In the genomic region with DNA sequence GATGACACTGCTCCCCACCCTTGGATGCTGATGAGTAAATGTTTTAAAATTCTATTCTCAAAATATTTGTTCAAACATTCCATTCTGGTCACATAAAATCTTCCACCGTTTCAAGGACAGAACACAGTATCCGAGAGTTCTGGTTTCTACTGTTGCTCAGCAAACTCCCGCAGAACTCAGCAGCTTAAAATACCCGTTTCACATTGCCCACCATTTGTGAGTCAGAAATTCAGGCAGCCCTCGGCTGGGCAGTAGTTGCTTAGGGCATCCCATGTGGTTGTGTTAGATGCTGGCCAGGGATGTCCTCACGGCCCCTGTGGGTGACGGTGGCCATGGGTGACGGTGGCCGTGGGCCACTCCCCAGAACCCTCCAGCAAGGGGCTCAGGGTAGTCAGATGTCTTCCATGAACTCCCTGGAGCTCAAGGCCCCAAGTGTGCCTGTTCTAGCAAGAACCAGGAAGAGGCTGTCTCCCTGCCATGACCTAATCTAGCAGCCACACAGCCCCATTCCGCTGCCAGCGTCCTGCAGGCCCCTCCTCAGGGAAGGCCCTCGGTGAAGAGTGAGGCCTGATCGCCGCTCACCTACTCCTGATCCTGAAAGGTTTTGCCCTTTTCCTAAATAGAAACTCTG, we compare ENCODE assay signal across 9 cellular contexts. TPM values are rescaled to one million over a fixed set of nuclear protein-coding genes. Genes with fewer than 3 reads are reported as not detected.
DNase-seq lines count a peak whose midpoint lies in the region; ATAC-seq, FAIRE-seq and TF ChIP-seq lines count a peak whose summit lies in the region.
"Had no signal": no experiment of that assay in that cellular context is flagged by ENCODE, and none has a peak within 500 bp of the region (broad histone marks: within the 10 kb centered on the region; RNA-seq: fewer than 3 reads in every experiment).

No MANE protein-coding gene starts in this region.

- POLR2A ChIA-PET in CD8-positive, alpha-beta memory T cell (lab: Charles Lee) = no interaction called here

- no peaks in the 10 kb centered on the region for H3K27me3 ChIP-seq in CD8-positive, alpha-beta memory T cell (ENCODE audit: insufficient read depth, low read length, poor library complexity, severe bottlenecking)
- H3K27me3 ChIP-seq in cardiac muscle cell (no peaks in the 10 kb centered on the region), pancreas (no peaks in the 10 kb centered on the region)

- H3K27ac Mint-ChIP-seq in CD8-positive, alpha-beta memory T cell = peak overlapping the region in 6 of 8 donors; percentile 47 to 84 (median 66)
- peak overlapping the region; percentile 61 for H3K27ac Mint-ChIP-seq in activated T-helper 1 cell treated with anti-CD3 and anti-CD28 coated beads, Interleukin-12 subunit alpha, Interleukin-12 subunit beta, Interleukin-2, Interleukin-4 antibody, amounts not matched to agents 30 ng/mL and 10 ng/mL and 1 ng/mL, durations not matched to agents 14 hours and 24 hours and 36 hours
- H3K27ac Mint-ChIP-seq in activated T-cell treated with anti-CD3 and anti-CD28 coated beads, Interleukin-2, amount 50 U/mL, for 72 hours = no peak overlapping the region

- H3K36me3 Mint-ChIP-seq in CD8-positive, alpha-beta memory T cell = peaks cover 0 to 30% (median 4%) of the 10 kb centered on the region in 3 donors
- peaks cover 4% of the 10 kb centered on the region for H3K36me3 Mint-ChIP-seq in activated T-helper 1 cell treated with anti-CD3 and anti-CD28 coated beads, Interleukin-12 subunit alpha, Interleukin-12 subunit beta, Interleukin-2, Interleukin-4 antibody, amounts not matched to agents 30 ng/mL and 10 ng/mL and 1 ng/mL, durations not matched to agents 14 hours and 24 hours and 36 hours (ENCODE audit: low read depth)
- H3K36me3 Mint-ChIP-seq in activated T-cell treated with anti-CD3 and anti-CD28 coated beads, Interleukin-2, amount 50 U/mL, for 72 hours (ENCODE audit: insufficient read depth in 2 of 2) = no peaks in the 10 kb centered on the region

- H3K4me1 Mint-ChIP-seq in CD8-positive, alpha-beta memory T cell = peaks cover 26 to 51% (median 46%) of the 10 kb centered on the region in 3 donors
- peaks cover 15% of the 10 kb centered on the region for H3K4me1 Mint-ChIP-seq in activated T-helper 1 cell treated with anti-CD3 and anti-CD28 coated beads, Interleukin-12 subunit alpha, Interleukin-12 subunit beta, Interleukin-2, Interleukin-4 antibody, amounts not matched to agents 30 ng/mL and 10 ng/mL and 1 ng/mL, durations not matched to agents 14 hours and 24 hours and 36 hours (ENCODE audit: low read depth)
- peaks cover 16% of the 10 kb centered on the region for H3K4me1 Mint-ChIP-seq in activated T-cell treated with anti-CD3 and anti-CD28 coated beads, Interleukin-2, amount 50 U/mL, for 72 hours (ENCODE audit: low read depth)

- FAIRE-seq in pancreas (lab: Jason Lieb, UNC) = no peak

- H3K27ac ChIP-seq in CD8-positive, alpha-beta memory T cell (ENCODE audit: low read depth, low read length) = no peak overlapping the region
- peak overlapping the region; percentile 68 for H3K27ac ChIP-seq in cardiac muscle cell
- H3K27ac ChIP-seq in pancreas = peak overlapping the region; percentile 60 to 87 (median 80)

- H3K9me3 ChIP-seq in CD8-positive, alpha-beta memory T cell (ENCODE audit: low read length) = no peaks in the 10 kb centered on the region
- H3K9me3 ChIP-seq in cardiac muscle cell (ENCODE audit: low read depth) (no peaks in the 10 kb centered on the region), pancreas (no peaks in the 10 kb centered on the region)

- TF ChIP-seq CTCF in cardiac muscle cell (IDR thresholded peaks at IDR 0.05; ENCODE audit: low read depth, low read length) (no peak), pancreas (IDR thresholded peaks at IDR 0.05) (no peak)

- intact Hi-C loops in activated T-helper 1 cell treated with anti-CD3 and anti-CD28 coated beads, Interleukin-12 subunit alpha, Interleukin-12 subunit beta, Interleukin-2, Interleukin-4 antibody, amounts not matched to agents 30 ng/mL and 10 ng/mL and 1 ng/mL, durations not matched to agents 14 hours and 24 hours and 36 hours (cut with micrococcal nuclease) = loop anchor here (2.0 to 10.0 kb wide), 2 partner anchors 18 to 270 kb away; a partner anchor contains a TSS
- intact Hi-C loops in pancreas (cut with DNase I) = loop anchor here in 1 of 3 donors (10.0 kb wide), 1 partner anchor 370 kb away; no protein-coding TSS in a partner anchor

- CTCF ChIA-PET in CD8-positive, alpha-beta memory T cell (lab: Charles Lee) = interaction anchor here (0.7 to 1.8 kb wide), 10 partner anchors 10 to 312 kb away, joined by 3 to 7 read pairs (median 4); a partner anchor contains a TSS

- no peak overlapping the region for H3K4me3 Mint-ChIP-seq in CD8-positive, alpha-beta memory T cell
- no peak overlapping the region for H3K4me3 Mint-ChIP-seq in activated T-helper 1 cell treated with anti-CD3 and anti-CD28 coated beads, Interleukin-12 subunit alpha, Interleukin-12 subunit beta, Interleukin-2, Interleukin-4 antibody, amounts not matched to agents 30 ng/mL and 10 ng/mL and 1 ng/mL, durations not matched to agents 14 hours and 24 hours and 36 hours
- no peak overlapping the region for H3K4me3 Mint-ChIP-seq in activated T-cell treated with anti-CD3 and anti-CD28 coated beads, Interleukin-2, amount 50 U/mL, for 72 hours

- no peaks in the 10 kb centered on the region for H3K27me3 Mint-ChIP-seq in CD8-positive, alpha-beta memory T cell
- no peaks in the 10 kb centered on the region for H3K27me3 Mint-ChIP-seq in activated T-helper 1 cell treated with anti-CD3 and anti-CD28 coated beads, Interleukin-12 subunit alpha, Interleukin-12 subunit beta, Interleukin-2, Interleukin-4 antibody, amounts not matched to agents 30 ng/mL and 10 ng/mL and 1 ng/mL, durations not matched to agents 14 hours and 24 hours and 36 hours (ENCODE audit: insufficient read depth)
- H3K27me3 Mint-ChIP-seq in activated T-cell treated with anti-CD3 and anti-CD28 coated beads, Interleukin-2, amount 50 U/mL, for 72 hours (ENCODE audit: low read depth) = no peaks in the 10 kb centered on the region

- ATAC-seq in pancreas (peak; percentile 29 to 70 (median 48)), HG03196 (IDR thresholded peaks at IDR 0.05; ENCODE audit: unreplicated experiment) (no peak)
- no peak for ATAC-seq in activated T-cell treated with anti-CD3 and anti-CD28 coated beads, Interleukin-2, amount 50 U/mL, for 72 hours (replicated peaks in 1 of 2)

- H3K9me3 Mint-ChIP-seq in CD8-positive, alpha-beta memory T cell = no peaks in the 10 kb centered on the region
- no peaks in the 10 kb centered on the region for H3K9me3 Mint-ChIP-seq in activated T-helper 1 cell treated with anti-CD3 and anti-CD28 coated beads, Interleukin-12 subunit alpha, Interleukin-12 subunit beta, Interleukin-2, Interleukin-4 antibody, amounts not matched to agents 30 ng/mL and 10 ng/mL and 1 ng/mL, durations not matched to agents 14 hours and 24 hours and 36 hours
- no peaks in the 10 kb centered on the region for H3K9me3 Mint-ChIP-seq in activated T-cell treated with anti-CD3 and anti-CD28 coated beads, Interleukin-2, amount 50 U/mL, for 72 hours

- H3K36me3 ChIP-seq in CD8-positive, alpha-beta memory T cell (ENCODE audit: insufficient read depth, low read length) = no peaks in the 10 kb centered on the region
- H3K36me3 ChIP-seq in cardiac muscle cell (no peaks in the 10 kb centered on the region), pancreas (peaks cover 0 to 1% (median 0%) of the 10 kb centered on the region in 3 donors)

- no peak for DNase-seq in CD8-positive, alpha-beta memory T cell
- no peak for DNase-seq in activated T-helper 1 cell treated with anti-CD3 and anti-CD28 coated beads, Interleukin-12 subunit alpha, Interleukin-12 subunit beta, Interleukin-2, Interleukin-4 antibody, amounts not matched to agents 30 ng/mL and 10 ng/mL and 1 ng/mL, durations not matched to agents 14 hours and 24 hours and 36 hours (ENCODE audit: low spot score)
- no peak for DNase-seq in cardiac muscle cell (ENCODE audit: low read depth in 1 of 2, low spot score in 1 of 2)
- DNase-seq in pancreas = peak in 3 of 6 donors; percentile 47 to 64 (median 53)
- DNase-seq in Ammon's horn (ENCODE audit: low spot score) = no peak
- no peak for DNase-seq in DMS79 treated with DMSO at 0.1 percent for 48 hours (lab: John Stamatoyannopoulos, UW)
- no peak for DNase-seq in activated T-cell treated with anti-CD3 and anti-CD28 coated beads, Interleukin-2, amount 50 U/mL, for 72 hours

- no peak overlapping the region for H3K4me3 ChIP-seq in CD8-positive, alpha-beta memory T cell (ENCODE audit: low read length)
- H3K4me3 ChIP-seq in cardiac muscle cell (no peak overlapping the region), pancreas (no peak overlapping the region)

- no peaks in the 10 kb centered on the region for H3K4me1 ChIP-seq in CD8-positive, alpha-beta memory T cell (ENCODE audit: insufficient read depth, low read length)
- H3K4me1 ChIP-seq in cardiac muscle cell (ENCODE audit: low read depth) (peaks cover 11% of the 10 kb centered on the region), pancreas (peaks cover 21 to 44% (median 37%) of the 10 kb centered on the region in 3 donors)

- 32 to 40% methylated on average over 14 of the region's 14 CpGs for WGBS in pancreas, 2 donors

RNA-seq across cellular contexts. Expression of a gene that starts 17.3 kb away (rescaled TPM):
- 100 to 1,000 TPM; 125 to 132 TPM for total RNA-seq in CD8-positive, alpha-beta memory T cell
- polyA plus RNA-seq in CD8-positive, alpha-beta memory T cell = 157 TPM
- total RNA-seq in activated T-helper 1 cell treated with anti-CD3 and anti-CD28 coated beads, Interleukin-12 subunit alpha, Interleukin-12 subunit beta, Interleukin-2, Interleukin-4 antibody, amounts not matched to agents 30 ng/mL and 10 ng/mL and 1 ng/mL, durations not matched to agents 14 hours and 24 hours and 36 hours = 106 and 107 TPM in 2 replicates
- total RNA-seq in cardiac muscle cell = 67.6 and 71.5 TPM in 2 replicates
- polyA plus RNA-seq in cardiac muscle cell = 63.2 and 65.6 TPM in 2 replicates
- 10 to 100 TPM; 53.4 to 96.3 (median 76.2) TPM for total RNA-seq in pancreas
- polyA plus RNA-seq in pancreas = 10 to 100 TPM; 58.8 to 62.9 TPM
- 100 to 1,000 TPM; 102 to 109 TPM for total RNA-seq in activated T-cell treated with anti-CD3 and anti-CD28 coated beads, Interleukin-2, amount 50 U/mL, for 72 hours

RNA-seq across cellular contexts. Expression of a gene that starts 45.4 kb away (rescaled TPM):
- total RNA-seq in CD8-positive, alpha-beta memory T cell = not detected
- not detected for polyA plus RNA-seq in CD8-positive, alpha-beta memory T cell
- not detected in 2 replicates for total RNA-seq in activated T-helper 1 cell treated with anti-CD3 and anti-CD28 coated beads, Interleukin-12 subunit alpha, Interleukin-12 subunit beta, Interleukin-2, Interleukin-4 antibody, amounts not matched to agents 30 ng/mL and 10 ng/mL and 1 ng/mL, durations not matched to agents 14 hours and 24 hours and 36 hours
- not detected in 2 replicates for total RNA-seq in cardiac muscle cell
- polyA plus RNA-seq in cardiac muscle cell = not detected in 2 replicates
- not detected for total RNA-seq in pancreas
- not detected for polyA plus RNA-seq in pancreas
- total RNA-seq in activated T-cell treated with anti-CD3 and anti-CD28 coated beads, Interleukin-2, amount 50 U/mL, for 72 hours = not detected
- total RNA-seq: kidney epithelial cell had no signal

Comparison
In these comparisons a context has a peak if more than half of its experiments do, and no peak if none do; other contexts are left out.
1. ATAC-seq: peak in pancreas (4 of 4); none in HG03196 (single experiment) and activated T-cell treated with anti-CD3 and anti-CD28 coated beads, Interleukin-2, amount 50 U/mL, for 72 hours (0 of 2).